15 cellular contexts compared by ENCODE assay signal in genomic region chr6:125945378-125946141, GRCh38. TPM values are rescaled to one million over a fixed set of nuclear protein-coding genes. Genes with fewer than 3 reads are reported as not detected.
A peak's percentile ranks its signal among the peaks of the same experiment; 100 is the strongest.
DNase-seq lines count a peak whose midpoint lies in the region; ATAC-seq, FAIRE-seq and TF ChIP-seq lines count a peak whose summit lies in the region.
"Had no signal": no experiment of that assay in that cellular context is flagged by ENCODE, and none has a peak within 500 bp of the region (broad histone marks: within the 10 kb centered on the region; RNA-seq: fewer than 3 reads in every experiment).

No MANE protein-coding gene starts in this region.

- no peaks in the 10 kb centered on the region for H4K20me1 ChIP-seq in HepG2 (ENCODE audit: insufficient read depth, low read length)

- peak overlapping the region; percentile 15 for H2AFZ ChIP-seq in HepG2 (ENCODE audit: low read length)

- H3K4me1 ChIP-seq in HepG2 (ENCODE audit: insufficient read depth, low read length), result peaks cover 87% of the 10 kb centered on the region
- H3K4me1 ChIP-seq in thyroid gland, result peaks cover 27 to 47% of the 10 kb centered on the region in 2 donors
- H3K4me1 ChIP-seq: HAP-1 had no signal

- peak overlapping the region; percentile 99 for H3K27ac ChIP-seq in brain microvascular endothelial cell
- peak overlapping the region; percentile 92 for H3K27ac ChIP-seq in HepG2 (ENCODE audit: extremely low read length, insufficient read depth, low read length)
- H3K27ac ChIP-seq in thyroid gland, result peak overlapping the region; percentile 9 to 85 (median 79)

- in situ Hi-C loops in brain microvascular endothelial cell (cut with HindIII; ENCODE audit: low pct_ligation_motif_present, low sequenced_read_pairs), result no loop called here
- in situ Hi-C loops in HepG2 (cut with HindIII; ENCODE audit: extremely low pct_ligation_motif_present, low pct_unique_long_range_greater_than_20kb), result no loop called here

- H3K9me3 ChIP-seq in HepG2 (ENCODE audit: low read length) (no peaks in the 10 kb centered on the region), thyroid gland (no peaks in the 10 kb centered on the region), MG63 (no peaks in the 10 kb centered on the region)
- H3K9me3 ChIP-seq: HAP-1 had no signal

- DNase-seq in HuH-7 (ENCODE audit: low spot score) (peak; percentile 28), brain microvascular endothelial cell (peak; percentile 88), HepG2 (ENCODE audit: low spot score) (peak; percentile 90), thyroid gland (no peak), GM10266 (ENCODE audit: extremely low spot score) (no peak), MG63 (no peak), anterior cingulate cortex (lab: John Stamatoyannopoulos, UW) (no peak), OCI-M2 (lab: John Stamatoyannopoulos, UW; ENCODE audit: unreplicated experiment) (no peak)
- DNase-seq: activated CD4-positive, alpha-beta T cell treated with anti-CD3 and anti-CD28 coated beads for 48 hours; amygdala; DMS 273 treated with DMSO at 0.1 percent for 48 hours; NCI-H1694; RPMI8226; stimulated activated CD4-positive, alpha-beta T cell treated with anti-CD3 and anti-CD28 coated beads, Interleukin-4, amount 100 ng/mL, for 1 hour had no signal

- TF ChIP-seq POLR2A in HepG2 (IDR thresholded peaks at IDR 0.05; ENCODE audit: insufficient read depth in 1 of 2, low read depth in 2 of 2, low read length in 2 of 2) (no peak), thyroid gland (IDR thresholded peaks at IDR 0.05) (no peak)

- intact Hi-C loops in HepG2 (cut with micrococcal nuclease; ENCODE audit: unreplicated experiment), result no loop called here
- intact Hi-C loops in thyroid gland (cut with DNase I), result no loop called here

- peak overlapping the region; percentile 41 for H3K9ac ChIP-seq in HepG2 (ENCODE audit: insufficient read depth, low read depth, low read length)

- TF ChIP-seq EP300 in HepG2 (IDR thresholded peaks at IDR 0.05; ENCODE audit: low read depth in 2 of 2, low read length in 2 of 2) (peak in 1 of 2 experiments; percentile 76; a peak in 1 of 4 replicates), HepG2 (CRISPR knock-in tag; IDR thresholded peaks at IDR 0.05; ENCODE audit: borderline replicate concordance) (no peak)

- 16% methylated on average over 1 of the region's 1 CpG for WGBS in HepG2 (ENCODE audit: low lambda C conversion rate)
- WGBS in thyroid gland, 2 donors, result 95 to 100% methylated on average over 1 of the region's 1 CpG

- TF ChIP-seq CTCF in brain microvascular endothelial cell (IDR thresholded peaks at IDR 0.05; ENCODE audit: low read depth, low read length, missing control alignments) (no peak), HepG2 (CRISPR knock-in tag; IDR thresholded peaks at IDR 0.05) (no peak), thyroid gland (IDR thresholded peaks at IDR 0.05) (no peak), GM10266 (IDR thresholded peaks at IDR 0.05; ENCODE audit: control insufficient read depth, insufficient read depth, low read depth, missing control alignments) (no peak)

- H3K79me2 ChIP-seq in HepG2 (ENCODE audit: insufficient read depth, low read length), result no peaks in the 10 kb centered on the region

- no peak overlapping the region for H3K4me3 ChIP-seq in brain microvascular endothelial cell (ENCODE audit: low read depth, low read length)
- H3K4me3 ChIP-seq in HepG2 (replicated peaks in 1 of 3; ENCODE audit: insufficient read depth in 1 of 3, low read depth in 2 of 3, low read length in 3 of 3), result peak overlapping the region in 2 of 3 experiments; percentile 35 to 56; a peak in 3 of 6 replicates
- H3K4me3 ChIP-seq in thyroid gland (replicated peaks in 1 of 3), result no peak overlapping the region
- H3K4me3 ChIP-seq in MG63, result no peak overlapping the region
- H3K4me3 ChIP-seq: HAP-1 had no signal

- peak overlapping the region; percentile 71 for H3K4me2 ChIP-seq in HepG2 (ENCODE audit: low read depth, low read length)

- no peak for FAIRE-seq in HepG2 (lab: Jason Lieb, UNC)

- POLR2A ChIA-PET in HepG2 (lab: Yijun Ruan, JAX), result interaction anchor here (1.1 to 5.4 kb wide), 6 partner anchors 11 to 156 kb away, joined by 3 to 48 read pairs (median 5); partner anchors contain the start of gene HINT3

- CTCF ChIA-PET in HepG2 (lab: Yijun Ruan, JAX; ENCODE audit: low intra/inter-chr PET ratio, low total read pairs), result no interaction called here

- peak; percentile 51 for ATAC-seq in HepG2

- no peak for TF ChIP-seq RAD21 in HepG2 (CRISPR knock-in tag; IDR thresholded peaks at IDR 0.05)

- BruUV-seq in HepG2 (replicated peaks; lab: Mats Ljungman, UMichigan), result no TSS peak

- H3K36me3 ChIP-seq in brain microvascular endothelial cell (replicated peaks), result no peaks in the 10 kb centered on the region
- H3K36me3 ChIP-seq in HepG2 (replicated peaks in 1 of 2; ENCODE audit: control insufficient read depth in 1 of 2, insufficient read depth in 2 of 2, low read length in 2 of 2), result no peaks in the 10 kb centered on the region
- H3K36me3 ChIP-seq in thyroid gland, result no peaks in the 10 kb centered on the region
- H3K36me3 ChIP-seq in MG63, result no peaks in the 10 kb centered on the region
- H3K36me3 ChIP-seq: HAP-1 had no signal

- H3K27me3 ChIP-seq in brain microvascular endothelial cell (replicated peaks) (no peaks in the 10 kb centered on the region), HepG2 (ENCODE audit: control insufficient read depth in 1 of 2, insufficient read depth in 2 of 2, low read length in 2 of 2) (no peaks in the 10 kb centered on the region), thyroid gland (no peaks in the 10 kb centered on the region), MG63 (no peaks in the 10 kb centered on the region)

TF ChIP-seq in HepG2, 621 proteins besides CTCF, POLR2A, EP300 and RAD21 (continues in another document):
- TF ChIP-seq KLF9 (CRISPR knock-in tag; IDR thresholded peaks at IDR 0.05; ENCODE audit: low read depth) (no peak), ZFP1 (CRISPR knock-in tag; IDR thresholded peaks at IDR 0.05) (no peak)

RNA-seq across cellular contexts. Expression of gene HINT3, which starts 11.0 kb away (rescaled TPM):
- total RNA-seq in HepG2 (2016; rRNA removed; fragmentation: Illumina TruSeq; extraction: Trizol) (22.8 and 33.0 TPM in 2 replicates), thyroid gland (10 to 100 TPM; 21.5 to 32.5 (median 26.3) TPM)
- total RNA-seq in HepG2 (2016; cell fraction: cytosol; rRNA removed; fragmentation: Illumina TruSeq; extraction: Trizol; ENCODE audit: low read depth), result 4.3 and 5.0 TPM in 2 replicates
- 22.7 and 34.5 TPM in 2 replicates for total RNA-seq in HepG2 (2016; cell fraction: insoluble cytoplasmic fraction; rRNA removed; fragmentation: Illumina TruSeq; extraction: Trizol)
- 19.5 and 20.3 TPM in 2 replicates for total RNA-seq in HepG2 (2016; cell fraction: membrane; rRNA removed; fragmentation: Illumina TruSeq; extraction: Trizol)
- total RNA-seq in HepG2 (2016; cell fraction: nucleus; rRNA removed; fragmentation: Illumina TruSeq; extraction: Trizol), result 11.8 and 12.4 TPM in 2 replicates
- 2.8 and 3.1 TPM in 2 replicates for polyA plus RNA-seq in HepG2 (2011; rRNA removed)
- polyA plus RNA-seq in HepG2 (2011; cell fraction: cytosol; rRNA removed), result 2.5 TPM in 2 replicates
- polyA plus RNA-seq in HepG2 (2011; cell fraction: nucleus; rRNA removed), result 1.3 and 1.6 TPM in 2 replicates
- polyA plus RNA-seq in HepG2 (2012), result 15.9 and 22.1 TPM in 2 replicates
- 4.2 and 5.7 TPM in 2 replicates for polyA plus RNA-seq in HepG2 (2016; cell fraction: cytosol; fragmentation: Illumina TruSeq; extraction: Trizol; ENCODE audit: low read depth)
- polyA plus RNA-seq in HepG2 (2016; cell fraction: insoluble cytoplasmic fraction; fragmentation: Illumina TruSeq; extraction: Trizol; ENCODE audit: low read depth), result 32.2 and 38.6 TPM in 2 replicates
- polyA plus RNA-seq in HepG2 (2016; cell fraction: membrane; fragmentation: Illumina TruSeq; extraction: Trizol; ENCODE audit: low read depth), result 14.3 and 16.1 TPM in 2 replicates
- polyA plus RNA-seq in HepG2 (2016; cell fraction: nucleus; fragmentation: Illumina TruSeq; extraction: Trizol; ENCODE audit: insufficient read depth, low read depth), result 12.5 and 13.2 TPM in 2 replicates
- 1.3 and 3.6 TPM in 2 replicates for polyA minus RNA-seq in HepG2 (2011; rRNA and poly(A)+ RNA removed; ENCODE audit: low replicate concordance)
- 9.3 and 9.5 TPM in 2 replicates for polyA minus RNA-seq in HepG2 (2011; cell fraction: cytosol; rRNA and poly(A)+ RNA removed)
- polyA minus RNA-seq in HepG2 (2011; cell fraction: nucleus; rRNA and poly(A)+ RNA removed), result 4.5 and 5.8 TPM in 2 replicates
- total RNA-seq in MG63 (2014; rRNA removed; shearing (Covaris generic); ENCODE audit: low replicate concordance), result 7.4 and 8.6 TPM in 2 replicates

RNA-seq across cellular contexts. Expression of gene TRMT11, which starts 40.8 kb away (rescaled TPM):
- 66.0 and 81.9 TPM in 2 replicates for total RNA-seq in HepG2 (2016; rRNA removed; fragmentation: Illumina TruSeq; extraction: Trizol)
- total RNA-seq in HepG2 (2016; cell fraction: cytosol; rRNA removed; fragmentation: Illumina TruSeq; extraction: Trizol; ENCODE audit: low read depth), result 21.2 and 26.8 TPM in 2 replicates
- 67.4 and 74.9 TPM in 2 replicates for total RNA-seq in HepG2 (2016; cell fraction: insoluble cytoplasmic fraction; rRNA removed; fragmentation: Illumina TruSeq; extraction: Trizol)
- total RNA-seq in HepG2 (2016; cell fraction: membrane; rRNA removed; fragmentation: Illumina TruSeq; extraction: Trizol), result 20.1 and 28.0 TPM in 2 replicates
- total RNA-seq in HepG2 (2016; cell fraction: nucleus; rRNA removed; fragmentation: Illumina TruSeq; extraction: Trizol), result 235 and 261 TPM in 2 replicates
- 31.9 and 42.2 TPM in 2 replicates for polyA plus RNA-seq in HepG2 (2011; rRNA removed)
- 13.5 and 18.7 TPM in 2 replicates for polyA plus RNA-seq in HepG2 (2011; cell fraction: cytosol; rRNA removed)
- polyA plus RNA-seq in HepG2 (2011; cell fraction: nucleus; rRNA removed), result 53.6 and 65.0 TPM in 2 replicates
- 22.7 and 30.6 TPM in 2 replicates for polyA plus RNA-seq in HepG2 (2012)
- polyA plus RNA-seq in HepG2 (2016; cell fraction: cytosol; fragmentation: Illumina TruSeq; extraction: Trizol; ENCODE audit: low read depth), result 3.1 and 3.6 TPM in 2 replicates
- 45.8 and 49.9 TPM in 2 replicates for polyA plus RNA-seq in HepG2 (2016; cell fraction: insoluble cytoplasmic fraction; fragmentation: Illumina TruSeq; extraction: Trizol; ENCODE audit: low read depth)
- polyA plus RNA-seq in HepG2 (2016; cell fraction: membrane; fragmentation: Illumina TruSeq; extraction: Trizol; ENCODE audit: low read depth), result 6.0 and 6.4 TPM in 2 replicates
- 68.3 and 74.4 TPM in 2 replicates for polyA plus RNA-seq in HepG2 (2016; cell fraction: nucleus; fragmentation: Illumina TruSeq; extraction: Trizol; ENCODE audit: insufficient read depth, low read depth)
- 15.0 and 25.2 TPM in 2 replicates for polyA minus RNA-seq in HepG2 (2011; rRNA and poly(A)+ RNA removed; ENCODE audit: low replicate concordance)
- polyA minus RNA-seq in HepG2 (2011; cell fraction: cytosol; rRNA and poly(A)+ RNA removed), result 13.2 and 16.8 TPM in 2 replicates
- polyA minus RNA-seq in HepG2 (2011; cell fraction: nucleus; rRNA and poly(A)+ RNA removed), result 381 and 440 TPM in 2 replicates
- total RNA-seq in thyroid gland, result 10 to 100 TPM; 27.6 to 45.3 (median 36.4) TPM
- 7.7 and 11.2 TPM in 2 replicates for total RNA-seq in MG63 (2014; rRNA removed; shearing (Covaris generic); ENCODE audit: low replicate concordance)

Comparison
In these comparisons a context has a peak if more than half of its experiments do, and no peak if none do; other contexts are left out.
1. DNase-seq: peak in HuH-7 (single experiment), brain microvascular endothelial cell (single experiment) and HepG2 (single experiment); none in thyroid gland (0 of 2), GM10266 (single experiment), MG63 (single experiment), anterior cingulate cortex (0 of 58) and OCI-M2 (single experiment).
2. H3K4me3 ChIP-seq: peak in HepG2 (2 of 3); none in brain microvascular endothelial cell (single experiment), thyroid gland (0 of 3) and MG63 (single experiment).
3. Peak in every context shown above with its lines, with median percentiles within 50 percentile points of each other: H3K27ac ChIP-seq.